1 cellular context compared by ENCODE assay signal in the genomic region with DNA sequence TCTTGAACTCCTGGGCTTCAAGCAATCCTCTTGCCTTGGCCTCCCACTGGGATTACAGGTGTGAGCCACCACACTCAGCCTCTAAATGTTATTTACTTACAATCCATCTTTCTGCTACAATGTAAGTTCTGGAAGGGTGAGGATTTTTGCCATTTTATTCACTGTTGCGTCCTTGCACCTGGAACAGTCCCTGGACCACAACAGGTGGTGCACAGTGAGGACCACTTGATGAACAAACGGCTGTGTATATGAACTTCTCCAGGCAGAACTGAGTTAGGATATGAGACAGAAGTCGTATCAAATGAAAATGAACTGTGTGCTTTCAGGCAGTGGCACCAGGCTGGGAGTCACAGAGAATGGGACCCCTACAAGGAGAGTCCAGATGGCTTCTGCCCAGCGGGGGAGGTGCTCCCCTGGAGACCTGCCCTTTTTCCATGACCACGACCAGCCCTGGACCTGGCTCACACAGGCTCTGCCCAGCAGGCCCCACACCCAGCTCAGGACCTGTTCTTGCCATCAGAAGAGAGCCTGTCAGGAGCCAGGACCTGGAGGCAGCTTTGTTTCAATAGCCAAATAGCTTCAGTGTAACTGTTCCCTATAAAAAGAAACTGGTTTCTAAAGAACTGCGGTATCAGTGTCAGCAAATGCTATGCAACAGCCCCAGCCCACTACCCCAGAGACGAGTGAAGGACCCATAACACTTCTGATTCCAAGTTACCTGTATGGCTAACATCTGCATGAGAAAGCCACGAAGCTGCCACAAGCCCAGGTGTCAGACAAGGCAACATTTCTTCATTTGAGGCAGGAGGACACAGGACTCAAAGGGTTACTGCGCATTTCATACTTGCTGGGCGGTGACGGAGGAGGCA.
TF ChIP-seq lines count a peak whose summit lies in the region.

No MANE protein-coding gene starts in this region.

TF ChIP-seq in H1, 55 proteins besides CTCF, POLR2A, EP300 and RAD21 (continued from another document):
- TF ChIP-seq MAX (IDR thresholded peaks at IDR 0.05) = no peak
- TF ChIP-seq CHD7 (IDR thresholded peaks at IDR 0.05; ENCODE audit: insufficient replicate concordance, low read length) = no peak
- TF ChIP-seq CREB1 (IDR thresholded peaks at IDR 0.05) = no peak
- TF ChIP-seq POU5F1 (IDR thresholded peaks at IDR 0.05; ENCODE audit: low read depth, low read length) = no peak
- TF ChIP-seq CHD2 (IDR thresholded peaks at IDR 0.05; ENCODE audit: low read length) = no peak
- TF ChIP-seq CBX8 (IDR thresholded peaks at IDR 0.05; ENCODE audit: borderline replicate concordance, low read depth, low read length) = no peak
- TF ChIP-seq SIN3A (conservative IDR thresholded peaks at IDR 0.05 in 1 of 2, IDR thresholded peaks at IDR 0.05 in 1 of 2; ENCODE audit: low read depth in 1 of 2, low read length in 2 of 2) = no peak
- TF ChIP-seq E2F6 (IDR thresholded peaks at IDR 0.05) = no peak
- no peak for TF ChIP-seq CEBPB (IDR thresholded peaks at IDR 0.05; ENCODE audit: low read depth, low read length)
- no peak for TF ChIP-seq SP1 (IDR thresholded peaks at IDR 0.05; ENCODE audit: low read depth, low read length)
- TF ChIP-seq USF2 (IDR thresholded peaks at IDR 0.05; ENCODE audit: low read length) = no peak
